Comparison of ENCODE assay signal across 8 cellular contexts in the genomic region with DNA sequence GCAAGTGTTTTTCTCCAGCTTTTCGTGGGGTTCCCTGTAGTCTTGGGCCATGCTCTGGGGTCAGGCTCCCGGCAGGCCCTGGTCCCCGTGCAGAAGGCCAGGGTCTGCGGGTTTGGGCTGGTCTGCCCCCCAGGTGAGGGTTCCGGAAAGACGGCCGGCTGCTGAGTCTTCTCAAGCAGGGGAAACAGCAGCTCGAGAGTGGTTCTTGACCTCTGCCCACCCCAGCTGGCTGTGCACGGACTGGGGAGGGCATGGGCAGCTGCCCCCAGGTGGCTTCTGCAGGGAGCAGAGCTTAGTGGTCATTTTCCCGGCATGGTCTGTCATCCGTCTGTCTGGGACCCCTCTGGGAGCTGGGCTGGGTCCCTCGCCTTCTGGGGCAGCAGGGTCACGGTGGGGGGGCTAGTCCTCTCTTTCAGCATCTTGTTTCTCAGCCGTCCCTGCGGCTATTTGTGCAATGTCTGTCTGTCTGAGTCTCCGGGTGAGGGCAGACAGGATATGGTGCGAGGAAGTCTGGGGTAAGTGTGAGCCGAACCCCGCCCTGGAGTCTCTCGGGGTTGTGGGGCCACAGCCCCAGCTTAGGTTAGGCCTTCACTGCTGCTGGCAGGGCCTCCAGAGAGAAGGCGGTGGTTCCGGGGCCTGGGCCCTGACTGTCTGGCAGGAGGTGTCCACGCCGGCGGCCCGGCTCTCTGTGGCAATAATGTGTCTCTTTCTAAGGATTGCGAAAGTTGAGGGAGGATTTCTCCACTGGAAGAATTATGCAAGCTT. TPM values are rescaled to one million over a fixed set of nuclear protein-coding genes. Genes with fewer than 3 reads are reported as not detected.
A peak's percentile ranks its signal among the peaks of the same experiment; 100 is the strongest.
DNase-seq lines count a peak whose midpoint lies in the region; ATAC-seq and TF ChIP-seq lines count a peak whose summit lies in the region.

No MANE protein-coding gene starts in this region.

- H3K4me1 ChIP-seq in right cardiac atrium (ENCODE audit: control insufficient read depth, insufficient read depth, low read length) (peaks cover 45% of the 10 kb centered on the region), gastrocnemius medialis (peaks cover 93 to 99% of the 10 kb centered on the region in 2 donors)

- in situ Hi-C loops in gastrocnemius medialis (cut with MboI; ENCODE audit: low sequenced_read_pairs in 4 of 4): no loop called here
- in situ Hi-C loops in ACHN (cut with HindIII; ENCODE audit: low pct_ligation_motif_present, low pct_unique_long_range_greater_than_20kb, low sequenced_read_pairs): no loop called here

- no peak for TF ChIP-seq CTCF in gastrocnemius medialis (IDR thresholded peaks at IDR 0.05 in 4 of 5, conservative IDR thresholded peaks at IDR 0.05 in 1 of 5)

- peak overlapping the region; percentile 51 for H3K27ac ChIP-seq in angular gyrus (ENCODE audit: low read depth, low read length)
- peak overlapping the region; percentile 77 for H3K27ac ChIP-seq in right cardiac atrium (ENCODE audit: low read length)
- peak overlapping the region; percentile 83 to 93 (median 85) for H3K27ac ChIP-seq in gastrocnemius medialis

- DNase-seq in SW480 (ENCODE audit: low spot score): peak; percentile 18
- peak; percentile 96 to 98 (median 96) for DNase-seq in right cardiac atrium
- peak; percentile 86 to 94 for DNase-seq in gastrocnemius medialis
- no peak for DNase-seq in islet precursor cell
- no peak for DNase-seq in ACHN

- 8% methylated on average over 27 of the region's 27 CpGs for WGBS in right cardiac atrium

- TF ChIP-seq POLR2A in gastrocnemius medialis (IDR thresholded peaks at IDR 0.05): peak in 1 of 2 donors; percentile 14

- H3K9me3 ChIP-seq in right cardiac atrium (ENCODE audit: control insufficient read depth, low read length) (no peaks in the 10 kb centered on the region), gastrocnemius medialis (no peaks in the 10 kb centered on the region)

- H3K27me3 ChIP-seq in right cardiac atrium (ENCODE audit: control insufficient read depth, insufficient read depth) (no peaks in the 10 kb centered on the region), gastrocnemius medialis (no peaks in the 10 kb centered on the region)

- ATAC-seq in GM19324 (IDR thresholded peaks at IDR 0.05; ENCODE audit: low FRiP score, unreplicated experiment) (peak; percentile 58), right cardiac atrium (peak; percentile 81), gastrocnemius medialis (peak; percentile 71 to 82), HG02938 (IDR thresholded peaks at IDR 0.05; ENCODE audit: unreplicated experiment) (no peak)

- H3K36me3 ChIP-seq in gastrocnemius medialis: no peaks in the 10 kb centered on the region

- H3K4me3 ChIP-seq in right cardiac atrium (ENCODE audit: low read length) (peak overlapping the region; percentile 2), gastrocnemius medialis (peak overlapping the region; percentile 24 to 39 (median 32))

- intact Hi-C loops in right cardiac atrium (cut with DNase I) (loop anchor here in 3 of 4 donors (5.0 kb wide), 2 partner anchors 68 to 78 kb away; no protein-coding TSS in a partner anchor), gastrocnemius medialis (cut with DNase I; ENCODE audit: low total_unique reads) (loop anchor here (5.0 kb wide), 1 partner anchor 78 kb away; no protein-coding TSS in a partner anchor)

RNA-seq across cellular contexts. Expression of a gene that starts 6.1 kb away (rescaled TPM):
- total RNA-seq in right cardiac atrium (10 to 100 TPM; 56.7 to 83.1 (median 68.9) TPM), gastrocnemius medialis (10 to 100 TPM in 3 of 4 donors, 1 to 10 TPM in 1; 7.8 to 32.2 (median 22.4) TPM)
- polyA plus RNA-seq in right cardiac atrium: 35.6 TPM

RNA-seq across cellular contexts. Expression of a gene that starts 39.6 kb away (rescaled TPM):
- total RNA-seq in right cardiac atrium: 10 to 100 TPM; 35.5 to 49.3 (median 37.2) TPM
- 56.3 TPM for polyA plus RNA-seq in right cardiac atrium
- total RNA-seq in gastrocnemius medialis: 10 to 100 TPM; 12.1 to 26.2 (median 17.3) TPM

Comparison
In these comparisons a context has a peak if more than half of its experiments do, and no peak if none do; other contexts are left out.
1. DNase-seq: peak in SW480 (single experiment), right cardiac atrium (3 of 3) and gastrocnemius medialis (2 of 2); none in islet precursor cell (single experiment) and ACHN (single experiment).
2. Peak in every context shown above with its lines, with median percentiles within 50 percentile points of each other: H3K27ac ChIP-seq.